Comparison of ENCODE assay signal across 8 cellular contexts in genomic region chr16:81036751-81037350, GRCh38. TPM values are rescaled to one million over a fixed set of nuclear protein-coding genes. Genes with fewer than 3 reads are reported as not detected.
DNase-seq lines count a peak whose midpoint lies in the region; ATAC-seq, FAIRE-seq and TF ChIP-seq lines count a peak whose summit lies in the region.

No MANE protein-coding gene starts in this region.

- ATAC-seq in GM12878 (peak; percentile 15), upper lobe of left lung (ENCODE audit: low FRiP score in 2 of 2) (no peak), HG02763 (IDR thresholded peaks at IDR 0.05; ENCODE audit: unreplicated experiment) (no peak)

- POLR2A ChIA-PET in GM12878 (lab: Charles Lee) = interaction anchor here (0.6 to 5.9 kb wide), 4 partner anchors 31 to 112 kb away, joined by 4 to 25 read pairs (median 6); partner anchors contain the start of genes C16orf46, CENPN and CMC2

- intact Hi-C loops in GM12878 (cut with micrococcal nuclease; ENCODE audit: unreplicated experiment) (loop anchor here (2.0 kb wide), 1 partner anchor 40 kb away; the partner anchor contains the start of gene C16orf46), lower leg skin (cut with DNase I; ENCODE audit: low total_unique reads) (no loop called here)

- RAD21 ChIA-PET in GM12878 (lab: Charles Lee; ENCODE audit: unreplicated experiment) = interaction anchor here (1.0 to 3.4 kb wide), 6 partner anchors 32 to 105 kb away, joined by 3 to 20 read pairs (median 5); partner anchors contain the start of gene C16orf46

- SMC1A ChIA-PET in GM12878 (lab: Charles Lee; ENCODE audit: uncharacterized antibody, unreplicated experiment) = interaction anchor here (0.8 to 1.5 kb wide), 4 partner anchors 14 to 744 kb away, joined by 3 read pairs; partner anchors contain the start of gene C16orf46

- TF ChIP-seq CTCF in GM12878 (IDR thresholded peaks at IDR 0.05 in 2 of 3, conservative IDR thresholded peaks at IDR 0.05 in 1 of 3; ENCODE audit: control insufficient read depth in 2 of 3, extremely low read depth in 1 of 3, insufficient read depth in 1 of 3, low read depth in 3 of 3, low read length in 3 of 3) (no peak), lower leg skin (IDR thresholded peaks at IDR 0.05) (no peak), upper lobe of left lung (IDR thresholded peaks at IDR 0.05) (no peak)

- H3K27ac ChIP-seq in GM12878 (ENCODE audit: control insufficient read depth, insufficient read depth) = no peak overlapping the region
- H3K27ac ChIP-seq in upper lobe of left lung = peak overlapping the region in 3 of 4 donors; percentile 63 to 84 (median 80)

- H3K4me1 ChIP-seq in GM12878 (ENCODE audit: control insufficient read depth, insufficient read depth, low read length) (no peaks in the 10 kb centered on the region), upper lobe of left lung (peaks cover 17 to 27% (median 21%) of the 10 kb centered on the region in 4 donors)

- peak overlapping the region; percentile 84 for H3K4me2 ChIP-seq in GM12878 (ENCODE audit: control insufficient read depth, insufficient read depth)

- no peaks in the 10 kb centered on the region for H4K20me1 ChIP-seq in GM12878 (ENCODE audit: control insufficient read depth, insufficient read depth)

- no peak for TF ChIP-seq RAD21 in GM12878 (IDR thresholded peaks at IDR 0.05; ENCODE audit: insufficient read depth, low read depth, low read length)

- H3K4me3 ChIP-seq in GM12878 (peak overlapping the region; percentile 81), lower leg skin (ENCODE audit: low read depth, poor library complexity, severe bottlenecking) (peak overlapping the region; percentile 70), upper lobe of left lung (peak overlapping the region; percentile 65 to 91 (median 80))

- H3K27me3 ChIP-seq in GM12878 (replicated peaks in 1 of 2; ENCODE audit: control insufficient read depth in 2 of 2, insufficient read depth in 2 of 2, low read length in 1 of 2) (no peaks in the 10 kb centered on the region), upper lobe of left lung (no peaks in the 10 kb centered on the region)

- 35% methylated on average over 10 of the region's 10 CpGs for WGBS in GM12878 (ENCODE audit: insufficient coverage, insufficient replicate concordance, low lambda C conversion rate, missing lambda C conversion rate)
- 15 to 22% methylated on average over 10 of the region's 10 CpGs for WGBS in lower leg skin, 2 donors
- WGBS in upper lobe of left lung, 2 donors = 22 to 27% methylated on average over 10 of the region's 10 CpGs

- CTCF ChIA-PET in GM12878 (lab: Yijun Ruan, JAX) = interaction anchor here (0.7 to 5.0 kb wide), 10 partner anchors 9 to 702 kb away, joined by 3 to 67 read pairs (median 6); partner anchors contain the start of gene C16orf46

- in situ Hi-C loops in GM12878 (cut with MboI) = no loop called here

- DNase-seq in AG08395 (ENCODE audit: low spot score) = peak; percentile 27
- no peak for DNase-seq in HTR-8/SVneo (ENCODE audit: insufficient read length, low spot score)
- DNase-seq in GM12878 (ENCODE audit: low read depth, low spot score) = no peak
- no peak for DNase-seq in lower leg skin (ENCODE audit: low spot score in 2 of 2)
- no peak for DNase-seq in upper lobe of left lung
- no peak for DNase-seq in NCI-H1048 (lab: John Stamatoyannopoulos, UW)
- DNase-seq in NCI-H748 (lab: John Stamatoyannopoulos, UW; ENCODE audit: unreplicated experiment) = no peak

- no peak overlapping the region; the same call in 1 of the 2 replicates for H2AFZ ChIP-seq in GM12878 (ENCODE audit: control insufficient read depth, low read depth, low read length)

- peaks cover 13% of the 10 kb centered on the region for H3K79me2 ChIP-seq in GM12878 (ENCODE audit: control insufficient read depth, insufficient read depth, low read length)

- FAIRE-seq in HTR-8/SVneo (lab: Jason Lieb, UNC) (peak; percentile 51), GM12878 (lab: Jason Lieb, UNC) (peak; percentile 77)

- H3K9me3 ChIP-seq in GM12878 (replicated peaks; ENCODE audit: control insufficient read depth, insufficient read depth, low read length) (no peaks in the 10 kb centered on the region), upper lobe of left lung (no peaks in the 10 kb centered on the region)

- H3K9ac ChIP-seq in GM12878 (ENCODE audit: control insufficient read depth, insufficient read depth, low read length) = peak overlapping the region; percentile 76; the same call in 1 of the 2 replicates

- TF ChIP-seq EP300 in GM12878 (IDR thresholded peaks at IDR 0.05; ENCODE audit: borderline replicate concordance in 1 of 2, control insufficient read depth in 1 of 2, low read depth in 2 of 2, low read length in 2 of 2) = no peak
- TF ChIP-seq EP300 in upper lobe of left lung (IDR thresholded peaks at IDR 0.05) = no peak

- H3K36me3 ChIP-seq in GM12878 (ENCODE audit: control insufficient read depth in 2 of 2, insufficient read depth in 2 of 2, low read length in 1 of 2) (no peaks in the 10 kb centered on the region), upper lobe of left lung (peaks cover 0 to 9% (median 6%) of the 10 kb centered on the region in 4 donors)

- no peak for TF ChIP-seq POLR2A in GM12878 (IDR thresholded peaks at IDR 0.05; ENCODE audit: low read depth, low read length)
- no peak for TF ChIP-seq POLR2A in lower leg skin (IDR thresholded peaks at IDR 0.05)
- no peak for TF ChIP-seq POLR2A in upper lobe of left lung (IDR thresholded peaks at IDR 0.05)

- BruUV-seq in GM12878 (replicated peaks; lab: Mats Ljungman, UMichigan) = TSS peak; percentile 58

RNA-seq across cellular contexts. Expression of gene ATMIN, which starts 1.2 kb away (rescaled TPM):
- 15.5 and 18.6 TPM in 2 replicates for total RNA-seq in GM12878 (2013; cell fraction: nucleolus; rRNA removed)
- total RNA-seq in GM12878 (2014; rRNA removed) (23.5 and 24.6 TPM in 2 replicates), GM12878 (2014; rRNA removed; fragmentation: Illumina TruSeq; extraction: Trizol) (25.6 and 28.9 TPM in 2 replicates), GM12878 (2021) (17.8 and 21.9 TPM in 2 replicates), lower leg skin (10 to 100 TPM; 33.3 to 51.7 (median 41.9) TPM), upper lobe of left lung (10 to 100 TPM in 5 of 6 donors, 1 to 10 TPM in 1; 8.9 to 30.7 (median 23.4) TPM)
- polyA plus RNA-seq in GM12878 (2011; ENCODE audit: low read depth) = 9.5 TPM
- polyA plus RNA-seq in GM12878 (2011; rRNA removed) (25.8 and 26.4 TPM in 2 replicates), GM12878 (2014; fragmentation: Illumina TruSeq; extraction: Trizol) (25.9 and 34.2 TPM in 2 replicates), GM12878 (2014; fragmentation: Nextera tagmentation; extraction: Ambion mirVana) (1 to 10 TPM; 5.2 to 8.7 TPM), GM12878 (2014; rRNA removed) (14.3 and 14.7 TPM in 2 replicates), GM12878 (2016; fragmentation: Nextera tagmentation; extraction: Ambion mirVana) (1 to 10 TPM; 7.1 to 8.3 TPM)
- polyA plus RNA-seq in GM12878 (2011; cell fraction: cytosol; rRNA removed) = 16.5 and 17.5 TPM in 2 replicates
- polyA plus RNA-seq in GM12878 (2011; cell fraction: nucleus; rRNA removed) = 7.8 TPM in 2 replicates
- polyA plus RNA-seq in GM12878 (2012) = 10.6 and 10.9 TPM in 2 replicates
- 26.2 and 29.7 TPM in 2 replicates for polyA minus RNA-seq in GM12878 (2011; rRNA and poly(A)+ RNA removed)
- polyA minus RNA-seq in GM12878 (2011; cell fraction: cytosol; rRNA and poly(A)+ RNA removed) = 9.5 and 10.3 TPM in 2 replicates
- polyA minus RNA-seq in GM12878 (2011; cell fraction: nucleus; rRNA and poly(A)+ RNA removed) = 7.0 and 9.8 TPM in 2 replicates

RNA-seq across cellular contexts. Expression of gene CENPN, which starts 29.8 kb away (rescaled TPM):
- total RNA-seq in GM12878 (2013; cell fraction: nucleolus; rRNA removed) = 12.1 and 18.8 TPM in 2 replicates
- total RNA-seq in GM12878 (2014; rRNA removed) = 39.8 and 40.2 TPM in 2 replicates
- 48.8 and 49.8 TPM in 2 replicates for total RNA-seq in GM12878 (2014; rRNA removed; fragmentation: Illumina TruSeq; extraction: Trizol)
- total RNA-seq in GM12878 (2021) = 43.7 and 44.6 TPM in 2 replicates
- 35.5 TPM for polyA plus RNA-seq in GM12878 (2011; ENCODE audit: low read depth)
- 63.9 and 97.4 TPM in 2 replicates for polyA plus RNA-seq in GM12878 (2011; rRNA removed)
- 29.9 and 43.4 TPM in 2 replicates for polyA plus RNA-seq in GM12878 (2011; cell fraction: cytosol; rRNA removed)
- 29.7 and 34.5 TPM in 2 replicates for polyA plus RNA-seq in GM12878 (2011; cell fraction: nucleus; rRNA removed)
- polyA plus RNA-seq in GM12878 (2012) = 25.2 and 70.0 TPM in 2 replicates
- 68.9 and 76.4 TPM in 2 replicates for polyA plus RNA-seq in GM12878 (2014; fragmentation: Illumina TruSeq; extraction: Trizol)
- 100 to 1,000 TPM; 134 to 143 TPM for polyA plus RNA-seq in GM12878 (2014; fragmentation: Nextera tagmentation; extraction: Ambion mirVana)
- polyA plus RNA-seq in GM12878 (2014; rRNA removed) = 31.2 and 74.1 TPM in 2 replicates
- 10 to 100 TPM; 64.8 to 73.7 TPM for polyA plus RNA-seq in GM12878 (2016; fragmentation: Nextera tagmentation; extraction: Ambion mirVana)
- 35.3 and 46.3 TPM in 2 replicates for polyA minus RNA-seq in GM12878 (2011; rRNA and poly(A)+ RNA removed)
- 18.8 and 25.5 TPM in 2 replicates for polyA minus RNA-seq in GM12878 (2011; cell fraction: cytosol; rRNA and poly(A)+ RNA removed)
- 11.5 and 28.3 TPM in 2 replicates for polyA minus RNA-seq in GM12878 (2011; cell fraction: nucleus; rRNA and poly(A)+ RNA removed)
- total RNA-seq in lower leg skin = 1 to 10 TPM; 3.8 to 5.2 (median 4.9) TPM
- 10 to 100 TPM in 1 of 6 donors, 1 to 10 TPM in 5; 3.1 to 10.9 (median 7.1) TPM for total RNA-seq in upper lobe of left lung

RNA-seq across cellular contexts. Expression of gene CMC2, which starts 30.2 kb away (rescaled TPM):
- total RNA-seq in GM12878 (2013; cell fraction: nucleolus; rRNA removed) = 40.0 and 40.4 TPM in 2 replicates
- total RNA-seq in GM12878 (2014; rRNA removed) (87.8 and 104 TPM in 2 replicates), GM12878 (2014; rRNA removed; fragmentation: Illumina TruSeq; extraction: Trizol) (62.5 and 62.8 TPM in 2 replicates), GM12878 (2021) (79.8 and 87.8 TPM in 2 replicates), lower leg skin (10 to 100 TPM; 19.6 to 52.9 (median 32.6) TPM), upper lobe of left lung (10 to 100 TPM in 5 of 6 donors, 1 to 10 TPM in 1; 9.8 to 51.7 (median 33.9) TPM)
- 49.4 TPM for polyA plus RNA-seq in GM12878 (2011; ENCODE audit: low read depth)
- polyA plus RNA-seq in GM12878 (2011; rRNA removed) (236 and 293 TPM in 2 replicates), GM12878 (2014; fragmentation: Illumina TruSeq; extraction: Trizol) (86.8 and 93.5 TPM in 2 replicates), GM12878 (2014; fragmentation: Nextera tagmentation; extraction: Ambion mirVana) (100 to 1,000 TPM; 248 to 251 TPM), GM12878 (2014; rRNA removed) (97.1 and 117 TPM in 2 replicates), GM12878 (2016; fragmentation: Nextera tagmentation; extraction: Ambion mirVana) (100 to 1,000 TPM; 217 to 223 TPM)
- polyA plus RNA-seq in GM12878 (2011; cell fraction: cytosol; rRNA removed) = 178 and 184 TPM in 2 replicates
- polyA plus RNA-seq in GM12878 (2011; cell fraction: nucleus; rRNA removed) = 97.1 and 105 TPM in 2 replicates
- polyA plus RNA-seq in GM12878 (2012) = 76.8 and 82.9 TPM in 2 replicates
- 56.1 and 61.9 TPM in 2 replicates for polyA minus RNA-seq in GM12878 (2011; rRNA and poly(A)+ RNA removed)
- polyA minus RNA-seq in GM12878 (2011; cell fraction: cytosol; rRNA and poly(A)+ RNA removed) = 27.7 and 36.4 TPM in 2 replicates
- polyA minus RNA-seq in GM12878 (2011; cell fraction: nucleus; rRNA and poly(A)+ RNA removed) = 34.9 and 46.2 TPM in 2 replicates

RNA-seq across cellular contexts. Expression of gene C16orf46, which starts 40.2 kb away (rescaled TPM):
- total RNA-seq in GM12878 (2013; cell fraction: nucleolus; rRNA removed) = 0.23 and 1.8 TPM in 2 replicates
- total RNA-seq in GM12878 (2014; rRNA removed) = 0.05 TPM in 1 of 2 replicates, not detected in the other
- not detected in 2 replicates for total RNA-seq in GM12878 (2014; rRNA removed; fragmentation: Illumina TruSeq; extraction: Trizol)
- total RNA-seq in GM12878 (2021) = not detected in 2 replicates
- polyA plus RNA-seq in GM12878 (2011; ENCODE audit: low read depth) = not detected
- polyA plus RNA-seq in GM12878 (2011; rRNA removed) = 0.22 and 0.23 TPM in 2 replicates
- polyA plus RNA-seq in GM12878 (2011; cell fraction: cytosol; rRNA removed) = 0.42 and 0.69 TPM in 2 replicates
- polyA plus RNA-seq in GM12878 (2011; cell fraction: nucleus; rRNA removed) = 0.10 and 0.34 TPM in 2 replicates
- 0.18 and 0.31 TPM in 2 replicates for polyA plus RNA-seq in GM12878 (2012)
- polyA plus RNA-seq in GM12878 (2014; fragmentation: Illumina TruSeq; extraction: Trizol) = 0.54 TPM in 1 of 2 replicates, not detected in the other
- polyA plus RNA-seq in GM12878 (2014; fragmentation: Nextera tagmentation; extraction: Ambion mirVana) = under 1 TPM in 1 of 2 experiments, not detected in 1; 0.04 TPM
- 0.05 TPM in 1 of 2 replicates, not detected in the other for polyA plus RNA-seq in GM12878 (2014; rRNA removed)
- under 1 TPM; 0.06 to 0.46 TPM for polyA plus RNA-seq in GM12878 (2016; fragmentation: Nextera tagmentation; extraction: Ambion mirVana)
- polyA minus RNA-seq in GM12878 (2011; rRNA and poly(A)+ RNA removed) = not detected in 2 replicates
- polyA minus RNA-seq in GM12878 (2011; cell fraction: cytosol; rRNA and poly(A)+ RNA removed) = not detected in 2 replicates
- polyA minus RNA-seq in GM12878 (2011; cell fraction: nucleus; rRNA and poly(A)+ RNA removed) = 0.48 TPM in 1 of 2 replicates, not detected in the other
- total RNA-seq in lower leg skin = 1 to 10 TPM in 2 of 4 donors, under 1 TPM in 2; 0.54 to 2.5 (median 1.3) TPM
- 1 to 10 TPM in 4 of 6 donors, under 1 TPM in 1, not detected in 1; 0.76 to 8.4 (median 3.6) TPM for total RNA-seq in upper lobe of left lung

RNA-seq across cellular contexts. Expression of gene GCSH, which starts 59.3 kb away (rescaled TPM):
- total RNA-seq in GM12878 (2013; cell fraction: nucleolus; rRNA removed) = 12.8 and 14.5 TPM in 2 replicates
- 23.9 and 27.0 TPM in 2 replicates for total RNA-seq in GM12878 (2014; rRNA removed)
- total RNA-seq in GM12878 (2014; rRNA removed; fragmentation: Illumina TruSeq; extraction: Trizol) = 38.9 and 44.3 TPM in 2 replicates
- total RNA-seq in GM12878 (2021) = 27.1 and 30.9 TPM in 2 replicates
- polyA plus RNA-seq in GM12878 (2011; ENCODE audit: low read depth) = 6.1 TPM
- polyA plus RNA-seq in GM12878 (2011; rRNA removed) = 27.3 and 55.1 TPM in 2 replicates
- polyA plus RNA-seq in GM12878 (2011; cell fraction: cytosol; rRNA removed) = 8.5 and 11.5 TPM in 2 replicates
- polyA plus RNA-seq in GM12878 (2011; cell fraction: nucleus; rRNA removed) = 6.1 and 8.4 TPM in 2 replicates
- polyA plus RNA-seq in GM12878 (2012) = 18.9 and 20.5 TPM in 2 replicates
- polyA plus RNA-seq in GM12878 (2014; fragmentation: Illumina TruSeq; extraction: Trizol) = 47.6 and 60.6 TPM in 2 replicates
- 10 to 100 TPM; 14.7 to 40.2 TPM for polyA plus RNA-seq in GM12878 (2014; fragmentation: Nextera tagmentation; extraction: Ambion mirVana)
- 38.3 TPM in 2 replicates for polyA plus RNA-seq in GM12878 (2014; rRNA removed)
- 100 to 1,000 TPM in 1 of 2 experiments, 10 to 100 TPM in 1; 98.5 to 108 TPM for polyA plus RNA-seq in GM12878 (2016; fragmentation: Nextera tagmentation; extraction: Ambion mirVana)
- 1.8 and 3.9 TPM in 2 replicates for polyA minus RNA-seq in GM12878 (2011; rRNA and poly(A)+ RNA removed)
- polyA minus RNA-seq in GM12878 (2011; cell fraction: cytosol; rRNA and poly(A)+ RNA removed) = 4.7 and 8.6 TPM in 2 replicates
- 2.4 and 4.4 TPM in 2 replicates for polyA minus RNA-seq in GM12878 (2011; cell fraction: nucleus; rRNA and poly(A)+ RNA removed)
- total RNA-seq in lower leg skin = 10 to 100 TPM in 2 of 4 donors, 1 to 10 TPM in 2; 4.8 to 10.6 (median 7.7) TPM
- 10 to 100 TPM in 4 of 6 donors, 1 to 10 TPM in 2; 6.2 to 16.9 (median 11.9) TPM for total RNA-seq in upper lobe of left lung
